25 cellular contexts compared by ENCODE assay signal in the genomic region with DNA sequence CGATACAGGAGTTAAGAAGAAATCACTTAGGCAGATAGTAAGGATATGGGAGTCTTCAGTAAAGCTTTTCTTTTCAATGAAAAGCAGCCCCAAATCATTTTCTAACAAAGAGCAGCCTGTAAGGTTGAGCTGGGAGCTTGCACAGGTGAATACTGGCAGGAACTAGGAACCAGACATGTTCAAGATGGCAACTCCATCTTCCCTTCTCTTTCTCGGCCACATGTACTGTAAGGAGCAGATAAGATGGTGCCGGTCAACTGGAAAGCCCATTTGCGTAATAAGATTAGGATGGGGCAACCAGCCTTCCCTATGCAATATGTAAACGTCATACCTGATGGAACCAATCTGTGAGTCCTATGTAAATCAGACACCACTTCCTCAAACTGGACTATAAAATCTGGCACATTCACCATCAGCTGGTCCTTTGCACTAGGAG. TPM values are rescaled to one million over a fixed set of nuclear protein-coding genes. Genes with fewer than 3 reads are reported as not detected.
A peak's percentile ranks its signal among the peaks of the same experiment; 100 is the strongest.
DNase-seq lines count a peak whose midpoint lies in the region; ATAC-seq, FAIRE-seq and TF ChIP-seq lines count a peak whose summit lies in the region.
"Had no signal": no experiment of that assay in that cellular context is flagged by ENCODE, and none has a peak within 500 bp of the region (broad histone marks: within the 10 kb centered on the region; RNA-seq: fewer than 3 reads in every experiment).

No MANE protein-coding gene starts in this region.

- no TSS peak for BruUV-seq in K562 (replicated peaks; lab: Mats Ljungman, UMichigan)
- no TSS peak for BruUV-seq in PC-3 (replicated peaks; lab: Mats Ljungman, UMichigan)

- TF ChIP-seq CTCF in GM23338 (conservative IDR thresholded peaks at IDR 0.05; ENCODE audit: low read depth in 2 of 2): no peak
- no peak for TF ChIP-seq CTCF in K562 (IDR thresholded peaks at IDR 0.05 in 2 of 3, conservative IDR thresholded peaks at IDR 0.05 in 1 of 3; ENCODE audit: insufficient read depth in 2 of 3, low read depth in 1 of 3, low read length in 3 of 3)
- no peak for TF ChIP-seq CTCF in MM.1S (IDR thresholded peaks at IDR 0.05; ENCODE audit: low read length)
- no peak for TF ChIP-seq CTCF in PC-3 (conservative IDR thresholded peaks at IDR 0.05; ENCODE audit: low read depth, low read length)

- no peaks in the 10 kb centered on the region for H4K20me1 ChIP-seq in GM23338 (replicated peaks; ENCODE audit: insufficient read depth)
- no peaks in the 10 kb centered on the region for H4K20me1 ChIP-seq in K562 (replicated peaks; ENCODE audit: control insufficient read depth, insufficient read depth, low read length)
- H4K20me1 ChIP-seq in MM.1S (ENCODE audit: insufficient read depth, low read length): no peaks in the 10 kb centered on the region
- no peaks in the 10 kb centered on the region for H4K20me1 ChIP-seq in PC-3 (ENCODE audit: low read length)

- in situ Hi-C loops in K562 (cut with MboI): no loop called here

- no peak overlapping the region for H3K4me3 Mint-ChIP-seq in GM23338
- H3K4me3 Mint-ChIP-seq: activated naive CD8-positive, alpha-beta T cell; stimulated activated naive CD8-positive, alpha-beta T cell treated with anti-CD3 and anti-CD28 coated beads, Interleukin-15, amount 100 ng/mL, for 72 hours had no signal

- no peak for TF ChIP-seq RAD21 in K562 (CRISPR knock-in tag; conservative IDR thresholded peaks at IDR 0.05 in 1 of 2, IDR thresholded peaks at IDR 0.05 in 1 of 2)

- H3K4me2 ChIP-seq in GM23338 (no peak overlapping the region), K562 (ENCODE audit: insufficient read depth, low read length) (no peak overlapping the region), MM.1S (ENCODE audit: low read depth, low read length) (no peak overlapping the region), PC-3 (ENCODE audit: low read length) (no peak overlapping the region)
- H3K4me2 ChIP-seq: A549 had no signal

- TF ChIP-seq EP300 in K562 (IDR thresholded peaks at IDR 0.05; ENCODE audit: low read length): no peak

- H2AFZ ChIP-seq in GM23338: peak overlapping the region; percentile 82; the same call in 1 of the 2 replicates
- peak overlapping the region; percentile 76 for H2AFZ ChIP-seq in K562 (ENCODE audit: low read depth, low read length)
- H2AFZ ChIP-seq in MM.1S (ENCODE audit: low read length): no peak overlapping the region
- no peak overlapping the region for H2AFZ ChIP-seq in PC-3 (ENCODE audit: low read length)
- H2AFZ ChIP-seq: GM23248 had no signal

- H3K36me3 ChIP-seq in GM23338 (ENCODE audit: insufficient read depth): no peaks in the 10 kb centered on the region
- no peaks in the 10 kb centered on the region for H3K36me3 ChIP-seq in K562 (ENCODE audit: control insufficient read depth, insufficient read depth, low read length)
- H3K36me3 ChIP-seq in MM.1S (replicated peaks; ENCODE audit: insufficient read depth, low read length): no peaks in the 10 kb centered on the region
- no peaks in the 10 kb centered on the region for H3K36me3 ChIP-seq in PC-3 (ENCODE audit: low read depth, low read length)
- H3K36me3 ChIP-seq: esophagus squamous epithelium, pancreas, SJSA1 had no signal

- H3K9ac ChIP-seq in K562 (ENCODE audit: insufficient read depth in 1 of 2, low read depth in 2 of 2, low read length in 2 of 2) (no peak overlapping the region), MM.1S (ENCODE audit: low read length) (no peak overlapping the region), PC-3 (ENCODE audit: low read length) (no peak overlapping the region)
- H3K9ac ChIP-seq: GM23248 had no signal

- intact Hi-C loops in K562 (cut with micrococcal nuclease): no loop called here
- intact Hi-C loops in PC-3 (cut with micrococcal nuclease): no loop called here

- H3K27ac ChIP-seq in GM23338 (ENCODE audit: low read depth): no peak overlapping the region
- H3K27ac ChIP-seq in K562 (ENCODE audit: extremely low read depth, low read depth, low read length): peak overlapping the region; percentile 19; the same call in 1 of the 3 replicates
- H3K27ac ChIP-seq in MM.1S (ENCODE audit: low read length): no peak overlapping the region
- H3K27ac ChIP-seq in PC-3 (ENCODE audit: low read length): no peak overlapping the region
- H3K27ac ChIP-seq: A549, esophagus squamous epithelium, GM23248, pancreas, SJSA1, skin epidermis had no signal

- DNase-seq in AML-193 (lab: John Stamatoyannopoulos, UW): peak; percentile 10 to 20
- no peak for DNase-seq in GM23338 (ENCODE audit: low spot score)
- peak; percentile 80 for DNase-seq in NOMO-1 treated with DMSO at 0.1 percent for 48 hours (lab: John Stamatoyannopoulos, UW; ENCODE audit: unreplicated experiment)
- peak in 1 of 4 experiments; percentile 74 for DNase-seq in K562 (ENCODE audit: extremely low read depth in 1 of 4, low spot score in 3 of 4)
- DNase-seq in NCI-H187 (lab: John Stamatoyannopoulos, UW): no peak
- no peak for DNase-seq in MM.1S
- DNase-seq in PC-3: no peak
- no peak for DNase-seq in NCI-H446 (lab: John Stamatoyannopoulos, UW)
- DNase-seq: activated T-cell treated with anti-CD3 and anti-CD28 coated beads for 4 hours; central memory CD4-positive, alpha-beta T cell; COR-L47; DMS79 treated with DMSO at 0.1 percent for 48 hours; esophagus squamous epithelium; foreskin melanocyte; GM23248; NCI-H2171 treated with DMSO at 0.1 percent for 48 hours; NCI-H524; NK-92 treated with Interleukin-12 subunit alpha and Interleukin-12 subunit beta, amount 100 ng/mL, for 24 hours; pancreas; retina; stimulated activated naive CD8-positive, alpha-beta T cell treated with anti-CD3 and anti-CD28 coated beads, Interleukin-15, amount 100 ng/mL, for 72 hours had no signal

- ATAC-seq in GM23338 (no peak), K562 (peak; percentile 93), PC-3 (no peak)
- ATAC-seq: A549; pancreas; stimulated activated naive CD8-positive, alpha-beta T cell treated with anti-CD3 and anti-CD28 coated beads, Interleukin-15, amount 100 ng/mL, for 72 hours had no signal

- no peaks in the 10 kb centered on the region for H3K9me1 ChIP-seq in K562 (ENCODE audit: control insufficient read depth, insufficient read depth, low read length)

- H3K9me3 Mint-ChIP-seq in GM23338: peaks cover 3% of the 10 kb centered on the region; the same call in 1 of the 3 replicates

- H3K79me2 ChIP-seq in GM23338 (replicated peaks; ENCODE audit: insufficient read depth): no peaks in the 10 kb centered on the region
- no peaks in the 10 kb centered on the region for H3K79me2 ChIP-seq in K562 (ENCODE audit: control insufficient read depth, insufficient read depth, low read length)
- H3K79me2 ChIP-seq in MM.1S (ENCODE audit: low read length): no peaks in the 10 kb centered on the region
- H3K79me2 ChIP-seq in PC-3 (ENCODE audit: low read length): no peaks in the 10 kb centered on the region

- no peak overlapping the region for H3K27ac Mint-ChIP-seq in GM23338
- H3K27ac Mint-ChIP-seq: activated naive CD8-positive, alpha-beta T cell; stimulated activated naive CD8-positive, alpha-beta T cell treated with anti-CD3 and anti-CD28 coated beads, Interleukin-15, amount 100 ng/mL, for 72 hours had no signal

- no peaks in the 10 kb centered on the region for H3K36me3 Mint-ChIP-seq in GM23338 (ENCODE audit: low read depth)
- H3K36me3 Mint-ChIP-seq: activated naive CD8-positive, alpha-beta T cell had no signal

- H3K27me3 Mint-ChIP-seq in GM23338 (ENCODE audit: insufficient read depth, low read depth, poor library complexity): no peaks in the 10 kb centered on the region
- H3K27me3 Mint-ChIP-seq: activated naive CD8-positive, alpha-beta T cell; stimulated activated naive CD8-positive, alpha-beta T cell treated with anti-CD3 and anti-CD28 coated beads, Interleukin-15, amount 100 ng/mL, for 72 hours had no signal

- no peaks in the 10 kb centered on the region for H3K9me2 ChIP-seq in GM23338 (ENCODE audit: insufficient read depth)
- H3K9me2 ChIP-seq in MM.1S (replicated peaks; ENCODE audit: insufficient read depth, low read length): no peaks in the 10 kb centered on the region
- no peaks in the 10 kb centered on the region for H3K9me2 ChIP-seq in PC-3 (replicated peaks; ENCODE audit: low read length)

- H3F3A ChIP-seq in GM23338 (replicated peaks; ENCODE audit: low read depth): no peaks in the 10 kb centered on the region
- no peaks in the 10 kb centered on the region for H3F3A ChIP-seq in MM.1S (ENCODE audit: insufficient read depth, low read length)
- H3F3A ChIP-seq in PC-3 (ENCODE audit: low read length, unreplicated experiment): no peaks in the 10 kb centered on the region

- peaks cover 29% of the 10 kb centered on the region for H3K4me1 Mint-ChIP-seq in GM23338

- H3K4me1 ChIP-seq in GM23338 (ENCODE audit: insufficient read depth) (peaks cover 26% of the 10 kb centered on the region), K562 (replicated peaks in 1 of 2; ENCODE audit: control insufficient read depth in 2 of 2, insufficient read depth in 2 of 2, low read length in 2 of 2) (peaks cover 0 to 13% of the 10 kb centered on the region in 2 experiments; a peak in 4 of 5 replicates), MM.1S (ENCODE audit: low read length) (no peaks in the 10 kb centered on the region), PC-3 (ENCODE audit: insufficient read depth, low read length) (no peaks in the 10 kb centered on the region)
- H3K4me1 ChIP-seq: pancreas had no signal

- H3K27me3 ChIP-seq in GM23338 (ENCODE audit: insufficient read depth) (no peaks in the 10 kb centered on the region), K562 (ENCODE audit: control insufficient read depth in 2 of 2, insufficient read depth in 2 of 2, low read length in 2 of 2) (no peaks in the 10 kb centered on the region; a peak in 1 of 5 replicates), MM.1S (replicated peaks; ENCODE audit: insufficient read depth, low read length) (no peaks in the 10 kb centered on the region), PC-3 (ENCODE audit: low read length) (no peaks in the 10 kb centered on the region)
- H3K27me3 ChIP-seq: esophagus squamous epithelium, pancreas, SJSA1 had no signal

- POLR2A ChIA-PET in K562 (lab: Yijun Ruan, JAX) (interaction anchor here (0.6 to 1.1 kb wide), 4 partner anchors 8 to 391 kb away, joined by 3 read pairs; no protein-coding TSS in a partner anchor), PC-3 (lab: Charles Lee; ENCODE audit: unreplicated experiment) (no interaction called here)

- no peaks in the 10 kb centered on the region for H3K9me3 ChIP-seq in K562 (replicated peaks; ENCODE audit: control insufficient read depth, insufficient read depth, low read depth, low read length)
- no peaks in the 10 kb centered on the region for H3K9me3 ChIP-seq in MM.1S (replicated peaks; ENCODE audit: insufficient read depth, low read length)
- H3K9me3 ChIP-seq in PC-3 (ENCODE audit: low read length): no peaks in the 10 kb centered on the region
- H3K9me3 ChIP-seq: A549, esophagus squamous epithelium, pancreas, SJSA1 had no signal

- TF ChIP-seq POLR2A in K562 (conservative IDR thresholded peaks at IDR 0.05): no peak

- 9% methylated on average over 5 of the region's 5 CpGs for WGBS in K562 (ENCODE audit: insufficient coverage, low coverage, missing lambda C conversion rate)

- no peak overlapping the region for H3K4me3 ChIP-seq in GM23338
- H3K4me3 ChIP-seq in K562: no peak overlapping the region
- no peak overlapping the region for H3K4me3 ChIP-seq in MM.1S (ENCODE audit: low read length)
- H3K4me3 ChIP-seq in PC-3 (ENCODE audit: low read length): no peak overlapping the region
- H3K4me3 ChIP-seq: A549, esophagus squamous epithelium, GM23248, pancreas, SJSA1, skin epidermis had no signal

- peak; percentile 85 for FAIRE-seq in K562 (lab: Jason Lieb, UNC)
- FAIRE-seq: A549, pancreas had no signal

- CTCF ChIA-PET in K562 (lab: Yijun Ruan, JAX; ENCODE audit: low intra/inter-chr PET ratio) (no interaction called here), PC-3 (lab: Charles Lee) (no interaction called here)

RNA-seq across cellular contexts. Expression of a gene that starts 46.2 kb away (rescaled TPM):
- 29.2 and 30.7 TPM in 2 replicates for total RNA-seq in GM23338 (2014; rRNA removed; shearing (Covaris generic))
- polyA plus RNA-seq in GM23338 (2016; fragmentation: Nextera tagmentation; extraction: Ambion mirVana): 10.8 and 11.2 TPM in 2 replicates
- total RNA-seq in K562 (2011; cell fraction: chromatin; rRNA removed; ENCODE audit: low replicate concordance): 25.2 and 72.6 TPM in 2 replicates
- total RNA-seq in K562 (2011; cell fraction: nucleolus; rRNA removed): 10.7 and 13.8 TPM in 2 replicates
- total RNA-seq in K562 (2011; cell fraction: nucleoplasm; rRNA removed): 18.9 and 20.8 TPM in 2 replicates
- 18.5 and 21.7 TPM in 2 replicates for total RNA-seq in K562 (2014; rRNA removed)
- total RNA-seq in K562 (2014; rRNA removed; fragmentation: Illumina TruSeq; extraction: Trizol): 31.7 and 35.0 TPM in 2 replicates
- total RNA-seq in K562 (2015; rRNA removed; fragmentation: Illumina TruSeq; extraction: Trizol): 27.6 and 29.9 TPM in 2 replicates
- total RNA-seq in K562 (2021): 17.5 and 19.5 TPM in 2 replicates
- polyA plus RNA-seq in K562 (2011; rRNA removed): 9.5 and 13.7 TPM in 2 replicates
- 2.5 and 5.2 TPM in 2 replicates for polyA plus RNA-seq in K562 (2011; cell fraction: cytosol; rRNA removed)
- 5.8 and 7.0 TPM in 2 replicates for polyA plus RNA-seq in K562 (2011; cell fraction: nucleus; rRNA removed)
- 10.9 and 11.6 TPM in 2 replicates for polyA plus RNA-seq in K562 (2012)
- 16.9 and 21.3 TPM in 2 replicates for polyA plus RNA-seq in K562 (2014; fragmentation: Illumina TruSeq; extraction: Trizol)
- polyA plus RNA-seq in K562 (2014; fragmentation: Nextera tagmentation; extraction: Ambion mirVana): 1 to 10 TPM; 6.1 to 7.8 TPM
- polyA plus RNA-seq in K562 (2014; rRNA removed): 12.6 and 14.2 TPM in 2 replicates
- 36.1 and 36.7 TPM in 2 replicates for polyA minus RNA-seq in K562 (2011; rRNA and poly(A)+ RNA removed)
- polyA minus RNA-seq in K562 (2011; cell fraction: cytosol; rRNA and poly(A)+ RNA removed): 7.3 and 9.0 TPM in 2 replicates
- 16.7 and 32.3 TPM in 2 replicates for polyA minus RNA-seq in K562 (2011; cell fraction: nucleus; rRNA and poly(A)+ RNA removed)
- 15.7 and 16.1 TPM in 2 replicates for total RNA-seq in PC-3 (2014; rRNA removed)

Comparison
In these comparisons a context has a peak if more than half of its experiments do, and no peak if none do; other contexts are left out.
1. DNase-seq: peak in AML-193 (2 of 2) and NOMO-1 treated with DMSO at 0.1 percent for 48 hours (single experiment); none in GM23338 (single experiment), NCI-H187 (0 of 2), MM.1S (single experiment), PC-3 (single experiment) and NCI-H446 (0 of 2).
2. H2AFZ ChIP-seq: peak in GM23338 (single experiment) and K562 (single experiment); none in MM.1S (single experiment) and PC-3 (single experiment).